8 cellular contexts compared by ENCODE assay signal in genomic region chr4:3462790-3463415, GRCh38. TPM values are rescaled to one million over a fixed set of nuclear protein-coding genes. Genes with fewer than 3 reads are reported as not detected.
DNase-seq lines count a peak whose midpoint lies in the region; ATAC-seq and TF ChIP-seq lines count a peak whose summit lies in the region.
"Had no signal": no experiment of that assay in that cellular context is flagged by ENCODE, and none has a peak within 500 bp of the region (broad histone marks: within the 10 kb centered on the region; RNA-seq: fewer than 3 reads in every experiment).

Gene DOK7 (plus strand): TSS chr4:3463306. CDS start chr4:3463376, 70 bp downstream.

- TF ChIP-seq POLR2A in breast epithelium (IDR thresholded peaks at IDR 0.05) (no peak), right lobe of liver (IDR thresholded peaks at IDR 0.05) (no peak), thyroid gland (IDR thresholded peaks at IDR 0.05) (no peak)

- H3K4me3 ChIP-seq in HUES64 (ENCODE audit: low read length) = 0 out of 2 replicates have a peak within 1 kb of the TSS, but pooled peaks have one; percentile 26
- peak within 1 kb of the TSS; percentile 39 to 66 (median 54) for H3K4me3 ChIP-seq in breast epithelium
- peak within 1 kb of the TSS; percentile 31 to 52 (median 46) for H3K4me3 ChIP-seq in right lobe of liver
- peak within 1 kb of the TSS in 1 of 3 donors; percentile 35 for H3K4me3 ChIP-seq in thyroid gland (replicated peaks in 1 of 3)

- H3K9ac ChIP-seq in HUES64 (ENCODE audit: low read depth, low read length) = no peak within 1 kb of the TSS

- no peaks in the 10 kb centered on the region for H3K36me3 ChIP-seq in HUES64 (ENCODE audit: insufficient read depth, low read length)
- no peaks in the 10 kb centered on the region for H3K36me3 ChIP-seq in breast epithelium
- no peaks in the 10 kb centered on the region for H3K36me3 ChIP-seq in right lobe of liver
- no peaks in the 10 kb centered on the region for H3K36me3 ChIP-seq in thyroid gland

- H3K27ac ChIP-seq in HUES64 (ENCODE audit: low read depth, low read length) (no peak within 1 kb of the TSS), breast epithelium (peak within 1 kb of the TSS; percentile 54 to 55), right lobe of liver (no peak within 1 kb of the TSS), thyroid gland (peak within 1 kb of the TSS in 1 of 3 donors; percentile 5)

- peak; percentile 57 to 76 (median 73) for ATAC-seq in right lobe of liver

- intact Hi-C loops in breast epithelium (cut with DNase I; ENCODE audit: low total_unique reads) (no loop called here), right lobe of liver (cut with DNase I) (no loop called here), thyroid gland (cut with DNase I) (no loop called here)

- TF ChIP-seq CTCF in breast epithelium (IDR thresholded peaks at IDR 0.05) (no peak), right lobe of liver (IDR thresholded peaks at IDR 0.05) (no peak), thyroid gland (IDR thresholded peaks at IDR 0.05) (no peak)

- DNase-seq in breast epithelium (ENCODE audit: low spot score in 2 of 2) (no peak), right lobe of liver (peak in 2 of 3 donors; percentile 55 to 63), thyroid gland (peak; percentile 63 to 75), OCI-M2 (lab: John Stamatoyannopoulos, UW; ENCODE audit: unreplicated experiment) (no peak), ACHN (no peak), GM19238 (ENCODE audit: insufficient read length, low spot score) (no peak)

- H3K4me1 ChIP-seq in HUES64 (ENCODE audit: insufficient read depth, low read length) (no peaks in the 10 kb centered on the region), breast epithelium (peaks cover 5 to 6% of the 10 kb centered on the region in 2 donors), right lobe of liver (peaks cover 0 to 17% (median 6%) of the 10 kb centered on the region in 4 donors), thyroid gland (peaks cover 9 to 17% of the 10 kb centered on the region in 2 donors)

- H3K27me3 ChIP-seq in HUES64 (ENCODE audit: insufficient read depth, low read length) (peaks cover 54% of the 10 kb centered on the region), breast epithelium (peaks cover 0 to 25% of the 10 kb centered on the region in 2 donors), right lobe of liver (no peaks in the 10 kb centered on the region), thyroid gland (no peaks in the 10 kb centered on the region)

- 11% methylated on average over 44 of the region's 44 CpGs for WGBS in HUES64
- WGBS in right lobe of liver (ENCODE audit: insufficient coverage, low coverage, low lambda C conversion rate, missing lambda C conversion rate) = 6% methylated on average over 25 of the region's 44 CpGs
- WGBS in thyroid gland, 2 donors = 20 to 43% methylated on average over 1 to 9 of the region's 44 CpGs

- H3K9me3 ChIP-seq in HUES64 (ENCODE audit: insufficient read depth, low read depth, low read length) = no peaks in the 10 kb centered on the region
- H3K9me3 ChIP-seq in breast epithelium = no peaks in the 10 kb centered on the region
- no peaks in the 10 kb centered on the region for H3K9me3 ChIP-seq in right lobe of liver
- no peaks in the 10 kb centered on the region for H3K9me3 ChIP-seq in thyroid gland

- in situ Hi-C loops in ACHN (cut with HindIII; ENCODE audit: low pct_ligation_motif_present, low pct_unique_long_range_greater_than_20kb, low sequenced_read_pairs) = no loop called here

RNA-seq across cellular contexts. Expression of gene DOK7, which starts in this region (rescaled TPM):
- 0.15 TPM for polyA plus RNA-seq in HUES64 (2013, experiment 1 of 2)
- polyA plus RNA-seq in HUES64 (2013, experiment 2 of 2) = 0.32 TPM
- 1 to 10 TPM in 2 of 3 donors, not detected in 1; 1.3 to 3.5 TPM for total RNA-seq in breast epithelium
- total RNA-seq in right lobe of liver = 1 to 10 TPM in 4 of 6 experiments, under 1 TPM in 2; 0.73 to 2.4 (median 1.5) TPM
- 1 to 10 TPM in 1 of 4 donors, under 1 TPM in 3; 0.25 to 2.7 (median 0.52) TPM for total RNA-seq in thyroid gland
- total RNA-seq: activated CD8-positive, alpha-beta memory T cell treated with anti-CD3 and anti-CD28 coated beads for 36 hours had no signal

Comparison
In these comparisons a context has a peak if more than half of its experiments do, and no peak if none do; other contexts are left out.
1. H3K27ac ChIP-seq: peak in breast epithelium (2 of 2); none in HUES64 (single experiment) and right lobe of liver (0 of 3).
2. DNase-seq: peak in right lobe of liver (2 of 3) and thyroid gland (2 of 2); none in breast epithelium (0 of 2), OCI-M2 (single experiment), ACHN (single experiment) and GM19238 (single experiment).